ENCODE assay signal across 6 cellular contexts in the genomic region with DNA sequence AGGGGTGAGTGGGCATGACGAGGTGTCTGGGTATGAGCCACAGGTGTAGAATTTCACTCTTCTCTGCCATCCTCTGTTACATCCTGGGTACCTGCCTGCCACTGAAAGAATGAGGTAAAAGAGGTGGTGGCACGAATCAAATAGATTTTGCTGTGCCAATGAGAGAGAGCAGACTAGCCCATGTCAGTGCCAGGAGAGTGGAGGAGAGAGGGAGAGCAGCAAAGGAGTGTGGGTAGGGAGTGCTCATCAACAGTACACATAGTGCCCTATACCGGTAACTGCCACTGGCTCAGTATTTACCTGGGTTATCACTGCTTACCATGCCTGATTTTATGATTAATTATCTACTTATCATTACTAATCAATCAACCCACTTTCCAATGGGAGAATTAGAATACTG. TPM values are rescaled to one million over a fixed set of nuclear protein-coding genes. Genes with fewer than 3 reads are reported as not detected.
"Had no signal": no experiment of that assay in that cellular context is flagged by ENCODE, and none has a peak within 500 bp of the region (broad histone marks: within the 10 kb centered on the region; RNA-seq: fewer than 3 reads in every experiment).

No MANE protein-coding gene starts in this region.

RNA-seq across cellular contexts. Expression of a gene that starts 47.9 kb away (rescaled TPM):
- total RNA-seq: M059J, PC-3, Peyer's patch, Right ventricle myocardium superior, SJSA1 had no signal
- polyA plus RNA-seq: SK-N-SH had no signal
